ENCODE assay signal across 30 cellular contexts in the genomic region with DNA sequence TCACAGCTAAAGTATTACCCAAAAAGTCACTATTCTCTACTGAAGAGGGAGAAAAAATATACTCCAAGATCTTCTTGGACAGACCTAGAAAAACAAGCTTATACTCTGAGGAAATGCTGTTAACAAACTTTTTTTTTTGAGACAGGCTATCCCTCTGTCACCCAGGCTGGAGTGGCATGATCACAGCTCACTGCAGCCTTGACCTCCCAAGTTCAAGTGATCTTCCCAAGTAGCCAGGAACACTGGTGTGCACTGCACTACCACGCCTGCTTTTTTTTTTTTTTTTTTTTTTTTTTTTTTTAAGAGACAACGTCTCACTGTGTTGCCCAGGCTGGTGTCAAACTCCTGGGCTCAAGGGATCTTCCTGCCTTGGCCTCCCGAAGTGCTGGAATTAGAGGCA.
"Had no signal": no experiment of that assay in that cellular context is flagged by ENCODE, and none has a peak within 500 bp of the region (broad histone marks: within the 10 kb centered on the region; RNA-seq: fewer than 3 reads in every experiment).

No MANE protein-coding gene starts in this region.

- H3K4me3 Mint-ChIP-seq: activated CD8-positive, alpha-beta T cell treated with anti-CD3 and anti-CD28 coated beads, Interleukin-2, amount 10 ng/mL, durations not matched to agents 7 days and 5 days; activated naive CD4-positive, alpha-beta T cell treated with anti-CD3 and anti-CD28 coated beads, Interleukin-2, amount 50 U/mL, for 24 hours; activated T-helper 1 cell treated with anti-CD3 and anti-CD28 coated beads, Interleukin-12 subunit alpha, Interleukin-12 subunit beta, Interleukin-2, Interleukin-4 antibody, amounts not matched to agents 30 ng/mL and 10 ng/mL and 1 ng/mL, durations not matched to agents 14 hours and 24 hours and 36 hours; IgD-negative memory B cell; T-helper 1 cell treated with Interleukin-12 subunit alpha and Interleukin-12 subunit beta and Interleukin-4 antibody, amounts not matched to agents 30 μg/mL and 1 μg/mL, for 36 hours; WTC11 had no signal

- H3K27ac ChIP-seq: ascending aorta, body of pancreas, KMS-11, SJSA1 had no signal

- H3K36me3 Mint-ChIP-seq: IgD-negative memory B cell had no signal

- H3K4me3 ChIP-seq: ascending aorta, body of pancreas, SJSA1 had no signal

- ATAC-seq: activated CD8-positive, alpha-beta T cell treated with anti-CD3 and anti-CD28 coated beads, Interleukin-2, amount 10 ng/mL, durations not matched to agents 7 days and 5 days; body of pancreas; Panc1; WTC11 had no signal

- DNase-seq: activated CD4-positive, alpha-beta T cell treated with anti-CD3 and anti-CD28 coated beads for 48 hours; activated CD4-positive, alpha-beta T cell treated with anti-CD3 and anti-CD28 coated beads, Interleukin-2, amount 50 U/mL, for 4 hours; activated CD4-positive, CD25-positive, alpha-beta regulatory T cell treated with anti-CD3 and anti-CD28 coated beads, Interleukin-2, amount 50 U/mL, for 72 hours; activated CD8-positive, alpha-beta memory T cell treated with anti-CD3 and anti-CD28 coated beads, Interleukin-2, amount 50 U/mL, for 48 hours; activated CD8-positive, alpha-beta T cell treated with anti-CD3 and anti-CD28 coated beads, Interleukin-2, amount 10 ng/mL, durations not matched to agents 7 days and 5 days; activated effector memory CD4-positive, alpha-beta T cell treated with Interleukin-2 at 50 U/mL for 16 hours; activated naive CD4-positive, alpha-beta T cell; activated T-cell treated with anti-CD3 and anti-CD28 coated beads, Interleukin-2, amount 50 U/mL, for 1 hour; amniotic stem cell; body of pancreas; NCI-H1092; NCI-H1417; NCI-H2029 treated with DMSO at 0.1 percent for 48 hours; NCI-H345; NCI-H510A; NCI-H526 treated with DMSO at 0.1 percent for 48 hours; NCI-H82; OCI-M1; RPMI8226; SHP77; T-helper 9 cell had no signal

- H3K9ac ChIP-seq: KMS-11 had no signal

- H3K27me3 Mint-ChIP-seq: activated naive CD4-positive, alpha-beta T cell treated with anti-CD3 and anti-CD28 coated beads, Interleukin-2, amount 50 U/mL, for 24 hours; IgD-negative memory B cell had no signal

- H3K27me3 ChIP-seq: ascending aorta, body of pancreas, SJSA1 had no signal

- H3K27ac Mint-ChIP-seq: activated CD8-positive, alpha-beta T cell treated with anti-CD3 and anti-CD28 coated beads, Interleukin-2, amount 10 ng/mL, durations not matched to agents 7 days and 5 days; activated naive CD4-positive, alpha-beta T cell treated with anti-CD3 and anti-CD28 coated beads, Interleukin-2, amount 50 U/mL, for 24 hours; activated T-helper 1 cell treated with anti-CD3 and anti-CD28 coated beads, Interleukin-12 subunit alpha, Interleukin-12 subunit beta, Interleukin-2, Interleukin-4 antibody, amounts not matched to agents 30 ng/mL and 10 ng/mL and 1 ng/mL, durations not matched to agents 14 hours and 24 hours and 36 hours; T-helper 1 cell treated with Interleukin-12 subunit alpha and Interleukin-12 subunit beta and Interleukin-4 antibody, amounts not matched to agents 30 μg/mL and 1 μg/mL, for 36 hours; WTC11 had no signal

- H3K4me2 ChIP-seq: KMS-11 had no signal

- H3K9me3 ChIP-seq: ascending aorta, body of pancreas, SJSA1 had no signal

- H3K4me1 Mint-ChIP-seq: activated naive CD4-positive, alpha-beta T cell treated with anti-CD3 and anti-CD28 coated beads, Interleukin-2, amount 50 U/mL, for 24 hours had no signal

- H3K9me3 Mint-ChIP-seq: activated naive CD4-positive, alpha-beta T cell treated with anti-CD3 and anti-CD28 coated beads, Interleukin-2, amount 50 U/mL, for 24 hours; activated T-helper 1 cell treated with anti-CD3 and anti-CD28 coated beads, Interleukin-12 subunit alpha, Interleukin-12 subunit beta, Interleukin-2, Interleukin-4 antibody, amounts not matched to agents 30 ng/mL and 10 ng/mL and 1 ng/mL, durations not matched to agents 14 hours and 24 hours and 36 hours; IgD-negative memory B cell; T-helper 1 cell treated with Interleukin-12 subunit alpha and Interleukin-12 subunit beta and Interleukin-4 antibody, amounts not matched to agents 30 μg/mL and 1 μg/mL, for 36 hours; WTC11 had no signal

- H3K4me1 ChIP-seq: ascending aorta, body of pancreas, SJSA1 had no signal
